20 cellular contexts compared by ENCODE assay signal in genomic region chr19:3064011-3064330, GRCh38. TPM values are rescaled to one million over a fixed set of nuclear protein-coding genes. Genes with fewer than 3 reads are reported as not detected.
DNase-seq lines count a peak whose midpoint lies in the region; ATAC-seq and TF ChIP-seq lines count a peak whose summit lies in the region.
"Had no signal": no experiment of that assay in that cellular context is flagged by ENCODE, and none has a peak within 500 bp of the region (broad histone marks: within the 10 kb centered on the region; RNA-seq: fewer than 3 reads in every experiment).

No MANE protein-coding gene starts in this region.

- H3K4me1 ChIP-seq in CD8-positive, alpha-beta T cell (ENCODE audit: insufficient read depth, low read length): peaks cover 36% of the 10 kb centered on the region

- POLR2A ChIA-PET in CD8-positive, alpha-beta T cell (lab: Charles Lee): interaction anchor here (1.3 kb wide), 1 partner anchor 11 kb away, joined by 4 read pairs; no protein-coding TSS in a partner anchor
- POLR2A ChIA-PET in activated CD8-positive, alpha-beta T cell treated with anti-CD3 and anti-CD28 coated beads for 36 hours (lab: Charles Lee): no interaction called here

- TF ChIP-seq CTCF in CD8-positive, alpha-beta T cell (IDR thresholded peaks at IDR 0.05): no peak
- no peak for TF ChIP-seq CTCF in activated CD8-positive, alpha-beta T cell treated with anti-CD3 and anti-CD28 coated beads for 36 hours (IDR thresholded peaks at IDR 0.05)
- TF ChIP-seq CTCF in nephron (IDR thresholded peaks at IDR 0.05; ENCODE audit: unreplicated experiment in 3 of 3) (no peak), glutamatergic neuron (IDR thresholded peaks at IDR 0.05; ENCODE audit: partially characterized antibody, unreplicated experiment) (no peak)

- no peak for ATAC-seq in CD8-positive, alpha-beta T cell
- ATAC-seq in activated CD8-positive, alpha-beta T cell treated with anti-CD3 and anti-CD28 coated beads for 36 hours: no peak
- ATAC-seq: heart left ventricle had no signal

- no peak overlapping the region for H3K27ac ChIP-seq in CD8-positive, alpha-beta T cell (ENCODE audit: low read depth, low read length)
- H3K27ac ChIP-seq: brain microvascular endothelial cell had no signal

- H3K36me3 ChIP-seq in CD8-positive, alpha-beta T cell (ENCODE audit: insufficient read depth, low read length): peaks cover 17% of the 10 kb centered on the region

- DNase-seq in T-helper 1 cell: no peak
- no peak for DNase-seq in CD8-positive, alpha-beta T cell
- DNase-seq in activated CD8-positive, alpha-beta T cell treated with anti-CD3 and anti-CD28 coated beads for 36 hours: no peak
- DNase-seq in glutamatergic neuron: no peak
- DNase-seq in iPS-NIHi11 (ENCODE audit: low spot score): no peak
- no peak for DNase-seq in DMS 273 treated with DMSO at 0.1 percent for 48 hours (lab: John Stamatoyannopoulos, UW)
- DNase-seq: activated CD4-positive, alpha-beta T cell treated with anti-CD3 and anti-CD28 coated beads, Interleukin-2, amount 50 U/mL, for 1 hour; activated gamma-delta T cell; brain microvascular endothelial cell; C1 segment of cervical spinal cord; cortex of kidney; heart left ventricle; islet precursor cell; NCI-H1436 treated with DMSO at 0.1 percent for 48 hours; NCI-H345; Right ventricle myocardium superior had no signal

- intact Hi-C loops in CD8-positive, alpha-beta T cell (cut with DNase I, micrococcal nuclease): loop anchor here in 1 of 2 experiments (5.0 kb wide), 1 partner anchor 37 kb away; the partner anchor contains the start of gene TLE2
- intact Hi-C loops in activated CD8-positive, alpha-beta T cell treated with anti-CD3 and anti-CD28 coated beads for 36 hours (cut with micrococcal nuclease): loop anchor here (10.0 kb wide), 1 partner anchor 109 kb away; no protein-coding TSS in a partner anchor

- no peaks in the 10 kb centered on the region for H3K27me3 Mint-ChIP-seq in T-helper 1 cell treated with Interleukin-12 subunit alpha and Interleukin-12 subunit beta and Interleukin-4 antibody, amounts not matched to agents 30 μg/mL and 1 μg/mL, for 36 hours (ENCODE audit: low read depth)
- H3K27me3 Mint-ChIP-seq in CD8-positive, alpha-beta T cell (ENCODE audit: low read depth): no peaks in the 10 kb centered on the region
- no peaks in the 10 kb centered on the region for H3K27me3 Mint-ChIP-seq in activated CD8-positive, alpha-beta T cell treated with anti-CD3 and anti-CD28 coated beads for 36 hours
- peaks cover 25% of the 10 kb centered on the region for H3K27me3 Mint-ChIP-seq in nephron (ENCODE audit: low read depth)
- peaks cover 5% of the 10 kb centered on the region for H3K27me3 Mint-ChIP-seq in glutamatergic neuron (ENCODE audit: unreplicated experiment)

- H3K27ac Mint-ChIP-seq in T-helper 1 cell treated with Interleukin-12 subunit alpha and Interleukin-12 subunit beta and Interleukin-4 antibody, amounts not matched to agents 30 μg/mL and 1 μg/mL, for 36 hours: peak overlapping the region; percentile 36
- H3K27ac Mint-ChIP-seq in CD8-positive, alpha-beta T cell: peak overlapping the region; percentile 45
- H3K27ac Mint-ChIP-seq in activated CD8-positive, alpha-beta T cell treated with anti-CD3 and anti-CD28 coated beads for 36 hours: no peak overlapping the region
- H3K27ac Mint-ChIP-seq in nephron: peak overlapping the region in 2 of 3 experiments; percentile 64 to 76
- no peak overlapping the region for H3K27ac Mint-ChIP-seq in glutamatergic neuron (ENCODE audit: unreplicated experiment)

- H3K9me3 Mint-ChIP-seq in T-helper 1 cell treated with Interleukin-12 subunit alpha and Interleukin-12 subunit beta and Interleukin-4 antibody, amounts not matched to agents 30 μg/mL and 1 μg/mL, for 36 hours: no peaks in the 10 kb centered on the region
- no peaks in the 10 kb centered on the region for H3K9me3 Mint-ChIP-seq in CD8-positive, alpha-beta T cell
- no peaks in the 10 kb centered on the region for H3K9me3 Mint-ChIP-seq in activated CD8-positive, alpha-beta T cell treated with anti-CD3 and anti-CD28 coated beads for 36 hours
- H3K9me3 Mint-ChIP-seq in nephron (no peaks in the 10 kb centered on the region), glutamatergic neuron (ENCODE audit: unreplicated experiment) (no peaks in the 10 kb centered on the region)

- peak overlapping the region; percentile 88 for H3K4me3 Mint-ChIP-seq in T-helper 1 cell treated with Interleukin-12 subunit alpha and Interleukin-12 subunit beta and Interleukin-4 antibody, amounts not matched to agents 30 μg/mL and 1 μg/mL, for 36 hours
- peak overlapping the region; percentile 6 for H3K4me3 Mint-ChIP-seq in CD8-positive, alpha-beta T cell
- H3K4me3 Mint-ChIP-seq in activated CD8-positive, alpha-beta T cell treated with anti-CD3 and anti-CD28 coated beads for 36 hours: peak overlapping the region; percentile 80
- H3K4me3 Mint-ChIP-seq in nephron (peak overlapping the region; percentile 83 to 87 (median 87)), glutamatergic neuron (ENCODE audit: unreplicated experiment) (no peak overlapping the region)

- no peak overlapping the region for H3K4me3 ChIP-seq in CD8-positive, alpha-beta T cell (ENCODE audit: low read depth, low read length)
- H3K4me3 ChIP-seq: tibial nerve had no signal

- H3K27me3 ChIP-seq in CD8-positive, alpha-beta T cell (ENCODE audit: insufficient read depth, low read length): no peaks in the 10 kb centered on the region
- H3K27me3 ChIP-seq: brain microvascular endothelial cell, esophagus muscularis mucosa, heart left ventricle, tibial nerve had no signal

- H3K36me3 Mint-ChIP-seq in T-helper 1 cell treated with Interleukin-12 subunit alpha and Interleukin-12 subunit beta and Interleukin-4 antibody, amounts not matched to agents 30 μg/mL and 1 μg/mL, for 36 hours (ENCODE audit: low read depth): peaks cover 10% of the 10 kb centered on the region
- peaks cover 14% of the 10 kb centered on the region for H3K36me3 Mint-ChIP-seq in CD8-positive, alpha-beta T cell
- H3K36me3 Mint-ChIP-seq in activated CD8-positive, alpha-beta T cell treated with anti-CD3 and anti-CD28 coated beads for 36 hours (ENCODE audit: low read depth): peaks cover 14% of the 10 kb centered on the region
- H3K36me3 Mint-ChIP-seq in nephron (ENCODE audit: low read depth): peaks cover 12% of the 10 kb centered on the region
- H3K36me3 Mint-ChIP-seq in glutamatergic neuron (ENCODE audit: unreplicated experiment): no peaks in the 10 kb centered on the region

- H3K9me3 ChIP-seq in CD8-positive, alpha-beta T cell (ENCODE audit: low read length): no peaks in the 10 kb centered on the region
- H3K9me3 ChIP-seq: esophagus muscularis mucosa, heart left ventricle, tibial nerve had no signal

- peaks cover 17% of the 10 kb centered on the region for H3K4me1 Mint-ChIP-seq in T-helper 1 cell treated with Interleukin-12 subunit alpha and Interleukin-12 subunit beta and Interleukin-4 antibody, amounts not matched to agents 30 μg/mL and 1 μg/mL, for 36 hours (ENCODE audit: low read depth)
- peaks cover 22% of the 10 kb centered on the region for H3K4me1 Mint-ChIP-seq in CD8-positive, alpha-beta T cell (ENCODE audit: low read depth)
- H3K4me1 Mint-ChIP-seq in activated CD8-positive, alpha-beta T cell treated with anti-CD3 and anti-CD28 coated beads for 36 hours (ENCODE audit: low read depth): peaks cover 18% of the 10 kb centered on the region
- H3K4me1 Mint-ChIP-seq in nephron: peaks cover 14% of the 10 kb centered on the region
- H3K4me1 Mint-ChIP-seq in glutamatergic neuron (ENCODE audit: low read depth, unreplicated experiment): no peaks in the 10 kb centered on the region

- CTCF ChIA-PET in CD8-positive, alpha-beta T cell (lab: Charles Lee): interaction anchor here (1.7 to 2.9 kb wide), 4 partner anchors 12 to 113 kb away, joined by 3 to 18 read pairs (median 8); no protein-coding TSS in a partner anchor
- CTCF ChIA-PET in activated CD8-positive, alpha-beta T cell treated with anti-CD3 and anti-CD28 coated beads for 36 hours (lab: Charles Lee): interaction anchor here (1.5 to 3.1 kb wide), 2 partner anchors 12 to 40 kb away, joined by 5 to 11 read pairs; no protein-coding TSS in a partner anchor

RNA-seq across cellular contexts. Expression of gene TLE5, which starts 1.7 kb away (rescaled TPM):
- 100 to 1,000 TPM; 637 to 677 TPM for total RNA-seq in CD8-positive, alpha-beta T cell
- 100 to 1,000 TPM; 283 to 296 TPM for total RNA-seq in activated CD8-positive, alpha-beta T cell treated with anti-CD3 and anti-CD28 coated beads for 36 hours
- total RNA-seq in glutamatergic neuron (ENCODE audit: unreplicated experiment): 258 TPM

RNA-seq across cellular contexts. Expression of gene GNA11, which starts 30.2 kb away (rescaled TPM):
- 1 to 10 TPM; 2.3 to 2.6 TPM for total RNA-seq in CD8-positive, alpha-beta T cell
- 1 to 10 TPM; 5.2 to 5.4 TPM for total RNA-seq in activated CD8-positive, alpha-beta T cell treated with anti-CD3 and anti-CD28 coated beads for 36 hours
- 32.4 TPM for total RNA-seq in glutamatergic neuron (ENCODE audit: unreplicated experiment)

RNA-seq across cellular contexts. Expression of gene TLE2, which starts 34.9 kb away (rescaled TPM):
- 10 to 100 TPM; 12.1 to 15.4 TPM for total RNA-seq in CD8-positive, alpha-beta T cell
- total RNA-seq in activated CD8-positive, alpha-beta T cell treated with anti-CD3 and anti-CD28 coated beads for 36 hours: 1 to 10 TPM; 2.8 to 3.0 TPM
- total RNA-seq in glutamatergic neuron (ENCODE audit: unreplicated experiment): not detected

Comparison
In these comparisons a context has a peak if more than half of its experiments do, and no peak if none do; other contexts are left out.
1. H3K27ac Mint-ChIP-seq: peak in T-helper 1 cell treated with Interleukin-12 subunit alpha and Interleukin-12 subunit beta and Interleukin-4 antibody, amounts not matched to agents 30 μg/mL and 1 μg/mL, for 36 hours (single experiment), CD8-positive, alpha-beta T cell (single experiment) and nephron (2 of 3); none in activated CD8-positive, alpha-beta T cell treated with anti-CD3 and anti-CD28 coated beads for 36 hours (single experiment) and glutamatergic neuron (single experiment).